8 cellular contexts compared by ENCODE assay signal in genomic region chr16:56616608-56617211, GRCh38. TPM values are rescaled to one million over a fixed set of nuclear protein-coding genes. Genes with fewer than 3 reads are reported as not detected.
DNase-seq lines count a peak whose midpoint lies in the region; ATAC-seq, FAIRE-seq and TF ChIP-seq lines count a peak whose summit lies in the region.

No MANE protein-coding gene starts in this region.

- 0 out of 2 replicates have a peak, but pooled peaks cover 9% of the 10 kb centered on the region for H4K20me1 ChIP-seq in GM23338 (replicated peaks; ENCODE audit: insufficient read depth)

- no peak for TF ChIP-seq EP300 in sigmoid colon (IDR thresholded peaks at IDR 0.05)

- peaks cover 99% of the 10 kb centered on the region for H3K27me3 ChIP-seq in GM23338 (ENCODE audit: insufficient read depth)
- no peaks in the 10 kb centered on the region for H3K27me3 ChIP-seq in body of pancreas
- peaks cover 81% of the 10 kb centered on the region for H3K27me3 ChIP-seq in iPS-15b (ENCODE audit: control insufficient read depth, insufficient read depth, low read length)
- H3K27me3 ChIP-seq in sigmoid colon: no peaks in the 10 kb centered on the region
- H3K27me3 ChIP-seq in small intestine (ENCODE audit: control insufficient read depth in 2 of 2, insufficient read depth in 2 of 2, low read length in 2 of 2): no peaks in the 10 kb centered on the region

- H3K4me3 Mint-ChIP-seq in GM23338: peak overlapping the region; percentile 83

- TF ChIP-seq CTCF in GM23338 (conservative IDR thresholded peaks at IDR 0.05; ENCODE audit: low read depth in 2 of 2) (no peak), body of pancreas (IDR thresholded peaks at IDR 0.05) (no peak), sigmoid colon (IDR thresholded peaks at IDR 0.05) (no peak)

- H3K79me2 ChIP-seq in GM23338 (replicated peaks; ENCODE audit: insufficient read depth): no peaks in the 10 kb centered on the region

- peaks cover 71% of the 10 kb centered on the region for H3K27me3 Mint-ChIP-seq in GM23338 (ENCODE audit: insufficient read depth, low read depth, poor library complexity)

- peak overlapping the region; percentile 92 for H3K4me2 ChIP-seq in GM23338

- H3K9me3 ChIP-seq in body of pancreas: no peaks in the 10 kb centered on the region
- H3K9me3 ChIP-seq in iPS-15b (ENCODE audit: control insufficient read depth, insufficient read depth, low read length): no peaks in the 10 kb centered on the region
- no peaks in the 10 kb centered on the region for H3K9me3 ChIP-seq in sigmoid colon
- no peaks in the 10 kb centered on the region for H3K9me3 ChIP-seq in small intestine (ENCODE audit: control insufficient read depth, low read depth)

- H3K9ac ChIP-seq in iPS-15b (ENCODE audit: low read depth, low read length): no peak overlapping the region

- H3K36me3 ChIP-seq in GM23338 (ENCODE audit: insufficient read depth) (no peaks in the 10 kb centered on the region), body of pancreas (replicated peaks in 1 of 2; ENCODE audit: insufficient read depth in 1 of 2, low read depth in 2 of 2) (no peaks in the 10 kb centered on the region), iPS-15b (ENCODE audit: control insufficient read depth, insufficient read depth, low read length) (no peaks in the 10 kb centered on the region), sigmoid colon (no peaks in the 10 kb centered on the region), small intestine (ENCODE audit: control insufficient read depth in 2 of 2, insufficient read depth in 2 of 2, low read length in 2 of 2) (no peaks in the 10 kb centered on the region)

- DNase-seq in GM23338 (ENCODE audit: low spot score) (no peak), body of pancreas (no peak), sigmoid colon (no peak), COLO668 (lab: John Stamatoyannopoulos, UW; ENCODE audit: unreplicated experiment) (no peak), KG1 (lab: John Stamatoyannopoulos, UW) (no peak), small intestine (no peak), GM12891 (ENCODE audit: insufficient read length, low spot score) (no peak)

- no peak overlapping the region for H3K27ac ChIP-seq in GM23338 (ENCODE audit: low read depth)
- peak overlapping the region in 3 of 4 donors; percentile 65 to 76 (median 68) for H3K27ac ChIP-seq in body of pancreas
- H3K27ac ChIP-seq in sigmoid colon: peak overlapping the region; percentile 54 to 61 (median 56)
- H3K27ac ChIP-seq in small intestine (ENCODE audit: low read depth in 1 of 2, low read length in 1 of 2): no peak overlapping the region

- H3F3A ChIP-seq in GM23338 (replicated peaks; ENCODE audit: low read depth): 0 out of 2 replicates have a peak, but pooled peaks cover 3% of the 10 kb centered on the region

- 49 to 72% methylated on average over 17 to 21 of the region's 23 CpGs for WGBS in body of pancreas, 2 donors
- 52 to 60% methylated on average over 23 of the region's 23 CpGs for WGBS in sigmoid colon, 2 donors
- WGBS in small intestine, 3 donors: 51 to 75% (median 57%) methylated on average over 17 to 23 of the region's 23 CpGs

- H3K4me3 ChIP-seq in GM23338 (peak overlapping the region; percentile 73), body of pancreas (peak overlapping the region in 1 of 2 donors; percentile 1), iPS-15b (ENCODE audit: low read depth, low read length) (peak overlapping the region; percentile 67), sigmoid colon (peak overlapping the region in 3 of 4 donors; percentile 38 to 49 (median 48)), small intestine (ENCODE audit: low read depth in 1 of 2, low read length in 2 of 2) (peak overlapping the region in 1 of 2 donors; percentile 29)

- H3K9me3 Mint-ChIP-seq in GM23338: no peaks in the 10 kb centered on the region

- no peak overlapping the region for H3K27ac Mint-ChIP-seq in GM23338

- no peaks in the 10 kb centered on the region for H3K9me2 ChIP-seq in GM23338 (ENCODE audit: insufficient read depth)

- FAIRE-seq in small intestine (lab: Jason Lieb, UNC): no peak
- FAIRE-seq in GM12891 (lab: Jason Lieb, UNC): no peak

- H3K36me3 Mint-ChIP-seq in GM23338 (ENCODE audit: low read depth): no peaks in the 10 kb centered on the region

- TF ChIP-seq POLR2A in body of pancreas (IDR thresholded peaks at IDR 0.05) (no peak), sigmoid colon (IDR thresholded peaks at IDR 0.05) (no peak), GM12891 (IDR thresholded peaks at IDR 0.05; ENCODE audit: low read depth, low read length) (no peak)

- peak overlapping the region; percentile 96 for H2AFZ ChIP-seq in GM23338

- H3K4me1 ChIP-seq in GM23338 (ENCODE audit: insufficient read depth): peaks cover 42% of the 10 kb centered on the region
- peaks cover 31% of the 10 kb centered on the region for H3K4me1 ChIP-seq in body of pancreas
- H3K4me1 ChIP-seq in iPS-15b (ENCODE audit: control insufficient read depth, insufficient read depth, low read length): peaks cover 12% of the 10 kb centered on the region
- H3K4me1 ChIP-seq in sigmoid colon: peaks cover 0 to 14% (median 9%) of the 10 kb centered on the region in 4 donors
- no peaks in the 10 kb centered on the region for H3K4me1 ChIP-seq in small intestine (ENCODE audit: control insufficient read depth in 2 of 2, insufficient read depth in 1 of 2, low read depth in 1 of 2, low read length in 1 of 2)

- peaks cover 34% of the 10 kb centered on the region for H3K4me1 Mint-ChIP-seq in GM23338

- intact Hi-C loops in body of pancreas (cut with DNase I) (no loop called here), sigmoid colon (cut with DNase I) (no loop called here)

- ATAC-seq in GM23338 (peak; percentile 51), body of pancreas (no peak)

TF ChIP-seq in GM23338, 12 proteins besides CTCF, POLR2A, EP300 and RAD21:
- TF ChIP-seq EZH2 (IDR thresholded peaks at IDR 0.05; ENCODE audit: low read depth, unreplicated experiment): peak; percentile 50
- no peak for TF ChIP-seq ETS1 (IDR thresholded peaks at IDR 0.05)

TF ChIP-seq in GM12891, 5 proteins besides CTCF, POLR2A, EP300 and RAD21:
- TF ChIP-seq TAF1 (IDR thresholded peaks at IDR 0.05; ENCODE audit: low read depth, low read length) (no peak), POLR2AphosphoS5 (IDR thresholded peaks at IDR 0.05; ENCODE audit: low read depth, low read length) (no peak)
TF ChIP-seq in GM12891: peak in this region for 0.

RNA-seq across cellular contexts. Expression of gene MT2A, which starts 8.3 kb away (rescaled TPM):
- 8.9 and 13.9 TPM in 2 replicates for total RNA-seq in GM23338 (2014; rRNA removed; shearing (Covaris generic))
- 243 and 267 TPM in 2 replicates for polyA plus RNA-seq in GM23338 (2016; fragmentation: Nextera tagmentation; extraction: Ambion mirVana)
- 100 to 1,000 TPM in 1 of 2 donors, 10 to 100 TPM in 1; 20.0 to 211 TPM for total RNA-seq in body of pancreas
- total RNA-seq in sigmoid colon: 100 to 1,000 TPM in 2 of 4 donors, 10 to 100 TPM in 2; 37.5 to 161 (median 96.0) TPM
- polyA plus RNA-seq in sigmoid colon: 100 to 1,000 TPM; 320 to 968 (median 400) TPM
- polyA plus RNA-seq in small intestine: 100 to 1,000 TPM; 133 to 464 (median 153) TPM
- 8.4 TPM for polyA plus RNA-seq in GM12891 (2012; ENCODE audit: low read depth, missing spikeins)

RNA-seq across cellular contexts. Expression of gene MT1E, which starts 8.9 kb away (rescaled TPM):
- 13.9 and 31.0 TPM in 2 replicates for total RNA-seq in GM23338 (2014; rRNA removed; shearing (Covaris generic))
- polyA plus RNA-seq in GM23338 (2016; fragmentation: Nextera tagmentation; extraction: Ambion mirVana) (121 and 133 TPM in 2 replicates), sigmoid colon (100 to 1,000 TPM in 2 of 3 donors, 10 to 100 TPM in 1; 82.0 to 813 (median 358) TPM), small intestine (100 to 1,000 TPM in 1 of 3 donors, 10 to 100 TPM in 2; 75.0 to 151 (median 86.2) TPM)
- total RNA-seq in body of pancreas (100 to 1,000 TPM in 1 of 2 donors, 10 to 100 TPM in 1; 99.9 to 679 TPM), sigmoid colon (100 to 1,000 TPM in 2 of 4 donors, 10 to 100 TPM in 2; 96.9 to 295 (median 136) TPM)
- 0.87 TPM for polyA plus RNA-seq in GM12891 (2012; ENCODE audit: low read depth, missing spikeins)

RNA-seq across cellular contexts. Expression of gene MT1M, which starts 15.7 kb away (rescaled TPM):
- 1.1 TPM in 1 of 2 replicates, not detected in the other for total RNA-seq in GM23338 (2014; rRNA removed; shearing (Covaris generic))
- 4.7 and 6.1 TPM in 2 replicates for polyA plus RNA-seq in GM23338 (2016; fragmentation: Nextera tagmentation; extraction: Ambion mirVana)
- total RNA-seq in body of pancreas: 100 to 1,000 TPM in 1 of 2 donors, 1 to 10 TPM in 1; 9.6 to 112 TPM
- total RNA-seq in sigmoid colon: 10 to 100 TPM in 2 of 4 donors, 1 to 10 TPM in 2; 3.9 to 40.7 (median 11.0) TPM
- polyA plus RNA-seq in sigmoid colon: 100 to 1,000 TPM in 1 of 3 donors, 10 to 100 TPM in 2; 12.5 to 106 (median 43.7) TPM
- polyA plus RNA-seq in small intestine: 100 to 1,000 TPM in 1 of 3 donors, 10 to 100 TPM in 1, 1 to 10 TPM in 1; 3.5 to 106 (median 11.0) TPM
- not detected for polyA plus RNA-seq in GM12891 (2012; ENCODE audit: low read depth, missing spikeins)

RNA-seq across cellular contexts. Expression of gene MT1A, which starts 21.8 kb away (rescaled TPM):
- total RNA-seq in GM23338 (2014; rRNA removed; shearing (Covaris generic)): not detected in 2 replicates
- polyA plus RNA-seq in GM23338 (2016; fragmentation: Nextera tagmentation; extraction: Ambion mirVana): 1.6 and 2.5 TPM in 2 replicates
- 100 to 1,000 TPM in 1 of 2 donors, not detected in 1; 268 TPM for total RNA-seq in body of pancreas
- total RNA-seq in sigmoid colon: 10 to 100 TPM in 2 of 4 donors, not detected in 2; 30.3 to 34.1 TPM
- polyA plus RNA-seq in sigmoid colon: 10 to 100 TPM; 13.9 to 63.4 (median 29.4) TPM
- polyA plus RNA-seq in small intestine: 100 to 1,000 TPM in 1 of 3 donors, 10 to 100 TPM in 2; 20.4 to 240 (median 22.2) TPM
- not detected for polyA plus RNA-seq in GM12891 (2012; ENCODE audit: low read depth, missing spikeins)

RNA-seq across cellular contexts. Expression of gene MT3, which starts 27.4 kb away (rescaled TPM):
- not detected in 2 replicates for total RNA-seq in GM23338 (2014; rRNA removed; shearing (Covaris generic))
- not detected in 2 replicates for polyA plus RNA-seq in GM23338 (2016; fragmentation: Nextera tagmentation; extraction: Ambion mirVana)
- total RNA-seq in body of pancreas: not detected
- 1 to 10 TPM in 2 of 4 donors, not detected in 2; 4.3 to 9.6 TPM for total RNA-seq in sigmoid colon
- polyA plus RNA-seq in sigmoid colon: 1 to 10 TPM; 3.5 to 6.0 (median 4.0) TPM
- polyA plus RNA-seq in small intestine: 1 to 10 TPM in 1 of 3 donors, not detected in 2; 5.4 TPM
- 0.19 TPM for polyA plus RNA-seq in GM12891 (2012; ENCODE audit: low read depth, missing spikeins)

Comparison
In these comparisons a context has a peak if more than half of its experiments do, and no peak if none do; other contexts are left out.
1. H3K27ac ChIP-seq: peak in body of pancreas (3 of 4) and sigmoid colon (4 of 4); none in GM23338 (single experiment) and small intestine (0 of 2).